Comparison of ENCODE assay signal across 1 cellular context in the genomic region with DNA sequence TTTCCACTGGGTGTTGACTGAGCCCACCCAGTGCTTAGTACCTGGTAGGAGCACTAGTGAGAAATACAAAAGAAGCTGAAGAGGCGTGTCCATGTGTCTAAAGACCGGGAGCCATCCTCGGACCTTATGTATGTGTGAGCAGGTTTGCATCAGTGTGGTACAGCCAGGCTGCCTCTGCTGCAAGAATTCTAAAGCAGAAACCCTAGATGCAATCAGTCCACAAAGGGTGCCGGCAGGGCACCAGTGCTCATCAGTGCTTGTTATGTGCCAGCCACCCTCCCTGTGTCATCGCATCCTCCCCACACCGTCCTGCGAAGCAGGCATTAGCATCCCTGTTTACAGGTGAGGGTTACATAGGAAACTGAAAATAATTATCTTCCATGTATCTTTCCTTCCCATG.
TF ChIP-seq lines count a peak whose summit lies in the region.

No MANE protein-coding gene starts in this region.

TF ChIP-seq in GM23338, 12 proteins besides CTCF, POLR2A, EP300 and RAD21:
- TF ChIP-seq, protein P1, sequence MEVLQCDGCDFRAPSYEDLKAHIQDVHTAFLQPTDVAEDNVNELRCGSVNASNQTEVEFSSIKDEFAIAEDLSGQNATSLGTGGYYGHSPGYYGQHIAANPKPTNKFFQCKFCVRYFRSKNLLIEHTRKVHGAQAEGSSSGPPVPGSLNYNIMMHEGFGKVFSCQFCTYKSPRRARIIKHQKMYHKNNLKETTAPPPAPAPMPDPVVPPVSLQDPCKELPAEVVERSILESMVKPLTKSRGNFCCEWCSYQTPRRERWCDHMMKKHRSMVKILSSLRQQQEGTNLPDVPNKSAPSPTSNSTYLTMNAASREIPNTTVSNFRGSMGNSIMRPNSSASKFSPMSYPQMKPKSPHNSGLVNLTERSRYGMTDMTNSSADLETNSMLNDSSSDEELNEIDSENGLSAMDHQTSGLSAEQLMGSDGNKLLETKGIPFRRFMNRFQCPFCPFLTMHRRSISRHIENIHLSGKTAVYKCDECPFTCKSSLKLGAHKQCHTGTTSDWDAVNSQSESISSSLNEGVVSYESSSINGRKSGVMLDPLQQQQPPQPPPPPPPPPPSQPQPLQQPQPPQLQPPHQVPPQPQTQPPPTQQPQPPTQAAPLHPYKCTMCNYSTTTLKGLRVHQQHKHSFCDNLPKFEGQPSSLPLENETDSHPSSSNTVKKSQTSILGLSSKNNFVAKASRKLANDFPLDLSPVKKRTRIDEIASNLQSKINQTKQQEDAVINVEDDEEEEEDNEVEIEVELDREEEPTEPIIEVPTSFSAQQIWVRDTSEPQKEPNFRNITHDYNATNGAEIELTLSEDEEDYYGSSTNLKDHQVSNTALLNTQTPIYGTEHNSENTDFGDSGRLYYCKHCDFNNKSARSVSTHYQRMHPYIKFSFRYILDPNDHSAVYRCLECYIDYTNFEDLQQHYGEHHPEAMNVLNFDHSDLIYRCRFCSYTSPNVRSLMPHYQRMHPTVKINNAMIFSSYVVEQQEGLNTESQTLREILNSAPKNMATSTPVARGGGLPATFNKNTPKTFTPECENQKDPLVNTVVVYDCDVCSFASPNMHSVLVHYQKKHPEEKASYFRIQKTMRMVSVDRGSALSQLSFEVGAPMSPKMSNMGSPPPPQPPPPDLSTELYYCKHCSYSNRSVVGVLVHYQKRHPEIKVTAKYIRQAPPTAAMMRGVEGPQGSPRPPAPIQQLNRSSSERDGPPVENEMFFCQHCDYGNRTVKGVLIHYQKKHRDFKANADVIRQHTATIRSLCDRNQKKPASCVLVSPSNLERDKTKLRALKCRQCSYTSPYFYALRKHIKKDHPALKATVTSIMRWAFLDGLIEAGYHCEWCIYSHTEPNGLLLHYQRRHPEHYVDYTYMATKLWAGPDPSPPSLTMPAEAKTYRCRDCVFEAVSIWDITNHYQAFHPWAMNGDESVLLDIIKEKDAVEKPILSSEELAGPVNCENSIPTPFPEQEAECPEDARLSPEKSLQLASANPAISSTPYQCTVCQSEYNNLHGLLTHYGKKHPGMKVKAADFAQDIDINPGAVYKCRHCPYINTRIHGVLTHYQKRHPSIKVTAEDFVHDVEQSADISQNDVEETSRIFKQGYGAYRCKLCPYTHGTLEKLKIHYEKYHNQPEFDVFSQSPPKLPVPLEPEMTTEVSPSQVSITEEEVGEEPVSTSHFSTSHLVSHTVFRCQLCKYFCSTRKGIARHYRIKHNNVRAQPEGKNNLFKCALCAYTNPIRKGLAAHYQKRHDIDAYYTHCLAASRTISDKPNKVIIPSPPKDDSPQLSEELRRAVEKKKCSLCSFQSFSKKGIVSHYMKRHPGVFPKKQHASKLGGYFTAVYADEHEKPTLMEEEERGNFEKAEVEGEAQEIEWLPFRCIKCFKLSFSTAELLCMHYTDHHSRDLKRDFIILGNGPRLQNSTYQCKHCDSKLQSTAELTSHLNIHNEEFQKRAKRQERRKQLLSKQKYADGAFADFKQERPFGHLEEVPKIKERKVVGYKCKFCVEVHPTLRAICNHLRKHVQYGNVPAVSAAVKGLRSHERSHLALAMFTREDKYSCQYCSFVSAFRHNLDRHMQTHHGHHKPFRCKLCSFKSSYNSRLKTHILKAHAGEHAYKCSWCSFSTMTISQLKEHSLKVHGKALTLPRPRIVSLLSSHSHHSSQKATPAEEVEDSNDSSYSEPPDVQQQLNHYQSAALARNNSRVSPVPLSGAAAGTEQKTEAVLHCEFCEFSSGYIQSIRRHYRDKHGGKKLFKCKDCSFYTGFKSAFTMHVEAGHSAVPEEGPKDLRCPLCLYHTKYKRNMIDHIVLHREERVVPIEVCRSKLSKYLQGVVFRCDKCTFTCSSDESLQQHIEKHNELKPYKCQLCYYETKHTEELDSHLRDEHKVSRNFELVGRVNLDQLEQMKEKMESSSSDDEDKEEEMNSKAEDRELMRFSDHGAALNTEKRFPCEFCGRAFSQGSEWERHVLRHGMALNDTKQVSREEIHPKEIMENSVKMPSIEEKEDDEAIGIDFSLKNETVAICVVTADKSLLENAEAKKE (CRISPR knock-in tag; IDR thresholded peaks at IDR 0.05): no peak
- no peak for TF ChIP-seq STAT1 (IDR thresholded peaks at IDR 0.05; ENCODE audit: unreplicated experiment)
- TF ChIP-seq JUNB (IDR thresholded peaks at IDR 0.05; ENCODE audit: unreplicated experiment): no peak
- no peak for TF ChIP-seq EZH2 (IDR thresholded peaks at IDR 0.05; ENCODE audit: low read depth, unreplicated experiment)
- TF ChIP-seq ZNF331 (CRISPR knock-in tag; IDR thresholded peaks at IDR 0.05; ENCODE audit: low read depth): no peak
- TF ChIP-seq NANOG (IDR thresholded peaks at IDR 0.05; ENCODE audit: borderline replicate concordance): no peak
- no peak for TF ChIP-seq CREB1 (CRISPR knock-in tag; IDR thresholded peaks at IDR 0.05; ENCODE audit: low read depth)
- no peak for TF ChIP-seq EZH2phosphoT487 (IDR thresholded peaks at IDR 0.05; ENCODE audit: unreplicated experiment)
- TF ChIP-seq, protein P2, sequence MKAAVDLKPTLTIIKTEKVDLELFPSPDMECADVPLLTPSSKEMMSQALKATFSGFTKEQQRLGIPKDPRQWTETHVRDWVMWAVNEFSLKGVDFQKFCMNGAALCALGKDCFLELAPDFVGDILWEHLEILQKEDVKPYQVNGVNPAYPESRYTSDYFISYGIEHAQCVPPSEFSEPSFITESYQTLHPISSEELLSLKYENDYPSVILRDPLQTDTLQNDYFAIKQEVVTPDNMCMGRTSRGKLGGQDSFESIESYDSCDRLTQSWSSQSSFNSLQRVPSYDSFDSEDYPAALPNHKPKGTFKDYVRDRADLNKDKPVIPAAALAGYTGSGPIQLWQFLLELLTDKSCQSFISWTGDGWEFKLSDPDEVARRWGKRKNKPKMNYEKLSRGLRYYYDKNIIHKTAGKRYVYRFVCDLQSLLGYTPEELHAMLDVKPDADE (IDR thresholded peaks at IDR 0.05): no peak
- TF ChIP-seq ZNF114 (CRISPR knock-in tag; IDR thresholded peaks at IDR 0.05): no peak
- no peak for TF ChIP-seq POLR2AphosphoS5 (IDR thresholded peaks at IDR 0.05; ENCODE audit: low read depth)
- no peak for TF ChIP-seq REST (IDR thresholded peaks at IDR 0.05; ENCODE audit: unreplicated experiment)
